1 cellular context compared by ENCODE assay signal in genomic region chr10:34001831-34002230, GRCh38.
TF ChIP-seq lines count a peak whose summit lies in the region.

No MANE protein-coding gene starts in this region.

TF ChIP-seq in SK-N-SH treated with all-trans-retinoic acid at 6 μM for 48 hours, 23 proteins besides CTCF, POLR2A, EP300 and RAD21 (continued from another document):
- TF ChIP-seq CREB5 (CRISPR knock-in tag; IDR thresholded peaks at IDR 0.05; ENCODE audit: low read depth) (no peak), PPARA (CRISPR knock-in tag; IDR thresholded peaks at IDR 0.05; ENCODE audit: borderline replicate concordance) (no peak), ZNF565 (CRISPR knock-in tag; conservative IDR thresholded peaks at IDR 0.05; ENCODE audit: low read depth) (no peak), ZNF70 (CRISPR knock-in tag; IDR thresholded peaks at IDR 0.05) (no peak), OSR1 (CRISPR knock-in tag; IDR thresholded peaks at IDR 0.05) (no peak), PATZ1 (CRISPR knock-in tag; IDR thresholded peaks at IDR 0.05; ENCODE audit: borderline replicate concordance) (no peak), TOX (CRISPR knock-in tag; IDR thresholded peaks at IDR 0.05; ENCODE audit: borderline replicate concordance) (no peak), ARNTL (CRISPR knock-in tag; IDR thresholded peaks at IDR 0.05; ENCODE audit: borderline replicate concordance, low read depth) (no peak), CSDC2 (CRISPR knock-in tag; IDR thresholded peaks at IDR 0.05) (no peak), ZNF8 (CRISPR knock-in tag; IDR thresholded peaks at IDR 0.05) (no peak), RARB (CRISPR knock-in tag; IDR thresholded peaks at IDR 0.05) (no peak), CSRNP3 (CRISPR knock-in tag; IDR thresholded peaks at IDR 0.05) (no peak), ZFP30 (CRISPR knock-in tag; IDR thresholded peaks at IDR 0.05) (no peak)
